ENCODE assay signal across 8 cellular contexts in genomic region chr21:37074546-37074945, GRCh38. TPM values are rescaled to one million over a fixed set of nuclear protein-coding genes. Genes with fewer than 3 reads are reported as not detected.
DNase-seq lines count a peak whose midpoint lies in the region; ATAC-seq and TF ChIP-seq lines count a peak whose summit lies in the region.

No MANE protein-coding gene starts in this region.

- H3K4me1 Mint-ChIP-seq in activated CD4-positive, alpha-beta T cell treated with anti-CD3 and anti-CD28 coated beads, Interleukin-2, amount 10 ng/mL, durations not matched to agents 7 days and 5 days = peaks cover 46% of the 10 kb centered on the region
- peaks cover 44% of the 10 kb centered on the region for H3K4me1 Mint-ChIP-seq in activated CD8-positive, alpha-beta T cell treated with anti-CD3 and anti-CD28 coated beads for 36 hours (ENCODE audit: low read depth)
- peaks cover 30 to 58% of the 10 kb centered on the region in 2 donors for H3K4me1 Mint-ChIP-seq in immature natural killer cell

- intact Hi-C loops in activated CD8-positive, alpha-beta T cell treated with anti-CD3 and anti-CD28 coated beads for 36 hours (cut with micrococcal nuclease) = loop anchor here (10.0 kb wide), 1 partner anchor 90 kb away; no protein-coding TSS in a partner anchor

- peak overlapping the region; percentile 88 for H3K4me3 Mint-ChIP-seq in activated CD4-positive, alpha-beta T cell treated with anti-CD3 and anti-CD28 coated beads, Interleukin-2, amount 10 ng/mL, durations not matched to agents 7 days and 5 days
- H3K4me3 Mint-ChIP-seq in activated CD8-positive, alpha-beta T cell treated with anti-CD3 and anti-CD28 coated beads for 36 hours = peak overlapping the region; percentile 94
- peak overlapping the region; percentile 95 to 100 (median 98) for H3K4me3 Mint-ChIP-seq in immature natural killer cell

- no peak for DNase-seq in activated CD4-positive, alpha-beta T cell treated with anti-CD3 and anti-CD28 coated beads, Interleukin-2, amount 10 ng/mL, durations not matched to agents 7 days and 5 days
- DNase-seq in activated CD4-positive, alpha-beta T cell treated with anti-CD3 and anti-CD28 coated beads, Interleukin-2, amount 50 U/mL, for 4 hours = no peak
- no peak for DNase-seq in activated CD8-positive, alpha-beta T cell treated with anti-CD3 and anti-CD28 coated beads for 36 hours
- DNase-seq in immature natural killer cell (no peak), thoracic aorta (ENCODE audit: low spot score) (no peak), HEK293T (ENCODE audit: extremely low spot score) (no peak), GM20000 (ENCODE audit: low spot score) (no peak)

- no peaks in the 10 kb centered on the region for H3K27me3 ChIP-seq in thoracic aorta (replicated peaks; ENCODE audit: insufficient read depth)

- peaks cover 13% of the 10 kb centered on the region for H3K36me3 Mint-ChIP-seq in activated CD4-positive, alpha-beta T cell treated with anti-CD3 and anti-CD28 coated beads, Interleukin-2, amount 10 ng/mL, durations not matched to agents 7 days and 5 days (ENCODE audit: low read depth)
- H3K36me3 Mint-ChIP-seq in activated CD8-positive, alpha-beta T cell treated with anti-CD3 and anti-CD28 coated beads for 36 hours (ENCODE audit: low read depth) = peaks cover 18% of the 10 kb centered on the region
- no peaks in the 10 kb centered on the region for H3K36me3 Mint-ChIP-seq in immature natural killer cell

- no peaks in the 10 kb centered on the region for H3K36me3 ChIP-seq in thoracic aorta

- H3K27me3 Mint-ChIP-seq in activated CD4-positive, alpha-beta T cell treated with anti-CD3 and anti-CD28 coated beads, Interleukin-2, amount 10 ng/mL, durations not matched to agents 7 days and 5 days = no peaks in the 10 kb centered on the region
- H3K27me3 Mint-ChIP-seq in activated CD8-positive, alpha-beta T cell treated with anti-CD3 and anti-CD28 coated beads for 36 hours = no peaks in the 10 kb centered on the region
- peaks cover 12 to 21% (median 14%) of the 10 kb centered on the region in 3 donors for H3K27me3 Mint-ChIP-seq in immature natural killer cell (ENCODE audit: low read depth in 3 of 3)

- peak overlapping the region; percentile 89 for H3K4me3 ChIP-seq in thoracic aorta

- no peak for ATAC-seq in activated CD8-positive, alpha-beta T cell treated with anti-CD3 and anti-CD28 coated beads for 36 hours
- ATAC-seq in thoracic aorta (ENCODE audit: insufficient number of reproducible peaks, low FRiP score, low read depth) (no peak), HG02610 (IDR thresholded peaks at IDR 0.05; ENCODE audit: unreplicated experiment) (no peak)

- peak overlapping the region; percentile 19 to 96 for H3K27ac ChIP-seq in thoracic aorta

- no peak for TF ChIP-seq CTCF in activated CD8-positive, alpha-beta T cell treated with anti-CD3 and anti-CD28 coated beads for 36 hours (IDR thresholded peaks at IDR 0.05)
- no peak for TF ChIP-seq CTCF in thoracic aorta (IDR thresholded peaks at IDR 0.05)
- TF ChIP-seq CTCF in GM20000 (IDR thresholded peaks at IDR 0.05; ENCODE audit: extremely low read depth, missing control alignments) = no peak

- H3K4me1 ChIP-seq in thoracic aorta (ENCODE audit: control insufficient read depth in 1 of 2, low read depth in 2 of 2) = peaks cover 12 to 30% of the 10 kb centered on the region in 2 donors

- CTCF ChIA-PET in activated CD4-positive, alpha-beta T cell treated with anti-CD3 and anti-CD28 coated beads, Interleukin-2, amount 10 ng/mL, durations not matched to agents 7 days and 5 days (lab: Charles Lee) = interaction anchor here (1.1 kb wide), 1 partner anchor 14 kb away, joined by 4 read pairs; no protein-coding TSS in a partner anchor
- CTCF ChIA-PET in activated CD8-positive, alpha-beta T cell treated with anti-CD3 and anti-CD28 coated beads for 36 hours (lab: Charles Lee) = interaction anchor here (1.3 to 1.4 kb wide), 2 partner anchors 10 to 13 kb away, joined by 4 to 7 read pairs; no protein-coding TSS in a partner anchor
- CTCF ChIA-PET in HEK293T (lab: Yijun Ruan, JAX) = interaction anchor here (0.6 to 1.0 kb wide), 2 partner anchors 95 to 98 kb away, joined by 5 read pairs; no protein-coding TSS in a partner anchor

- H3K9me3 ChIP-seq in thoracic aorta = no peaks in the 10 kb centered on the region

- H3K9me3 Mint-ChIP-seq in activated CD4-positive, alpha-beta T cell treated with anti-CD3 and anti-CD28 coated beads, Interleukin-2, amount 10 ng/mL, durations not matched to agents 7 days and 5 days = peaks cover 3% of the 10 kb centered on the region
- peaks cover 5% of the 10 kb centered on the region for H3K9me3 Mint-ChIP-seq in activated CD8-positive, alpha-beta T cell treated with anti-CD3 and anti-CD28 coated beads for 36 hours
- H3K9me3 Mint-ChIP-seq in immature natural killer cell = no peaks in the 10 kb centered on the region

- H3K27ac Mint-ChIP-seq in activated CD4-positive, alpha-beta T cell treated with anti-CD3 and anti-CD28 coated beads, Interleukin-2, amount 10 ng/mL, durations not matched to agents 7 days and 5 days = peak overlapping the region; percentile 92
- peak overlapping the region; percentile 92 for H3K27ac Mint-ChIP-seq in activated CD8-positive, alpha-beta T cell treated with anti-CD3 and anti-CD28 coated beads for 36 hours
- H3K27ac Mint-ChIP-seq in immature natural killer cell = peak overlapping the region; percentile 96 to 100 (median 99)

- POLR2A ChIA-PET in activated CD4-positive, alpha-beta T cell treated with anti-CD3 and anti-CD28 coated beads, Interleukin-2, amount 10 ng/mL, durations not matched to agents 7 days and 5 days (lab: Charles Lee) = no interaction called here
- POLR2A ChIA-PET in activated CD8-positive, alpha-beta T cell treated with anti-CD3 and anti-CD28 coated beads for 36 hours (lab: Charles Lee) = interaction anchor here (0.6 kb wide), 1 partner anchor 87 kb away, joined by 3 read pairs; no protein-coding TSS in a partner anchor
- POLR2A ChIA-PET in HEK293T (lab: Yijun Ruan, JAX) = no interaction called here

TF ChIP-seq in HEK293T, 16 proteins besides CTCF, POLR2A, EP300 and RAD21:
- no peak for TF ChIP-seq TARDBP (IDR thresholded peaks at IDR 0.05)

RNA-seq across cellular contexts. Expression of gene TTC3, which starts 1.5 kb away (rescaled TPM):
- 10 to 100 TPM; 49.4 to 52.5 TPM for total RNA-seq in activated CD4-positive, alpha-beta T cell treated with anti-CD3 and anti-CD28 coated beads, Interleukin-2, amount 10 ng/mL, durations not matched to agents 7 days and 5 days
- 10 to 100 TPM; 70.2 to 74.0 TPM for total RNA-seq in activated CD8-positive, alpha-beta T cell treated with anti-CD3 and anti-CD28 coated beads for 36 hours
- 10 to 100 TPM; 26.9 to 67.8 (median 31.2) TPM for polyA plus RNA-seq in immature natural killer cell
- 100 to 1,000 TPM in 1 of 2 donors, 10 to 100 TPM in 1; 85.2 to 115 TPM for total RNA-seq in thoracic aorta

RNA-seq across cellular contexts. Expression of gene PIGP, which starts 1.7 kb away (rescaled TPM):
- 10 to 100 TPM; 13.5 to 21.7 TPM for total RNA-seq in activated CD4-positive, alpha-beta T cell treated with anti-CD3 and anti-CD28 coated beads, Interleukin-2, amount 10 ng/mL, durations not matched to agents 7 days and 5 days
- total RNA-seq in activated CD8-positive, alpha-beta T cell treated with anti-CD3 and anti-CD28 coated beads for 36 hours = 10 to 100 TPM; 23.4 to 24.3 TPM
- 10 to 100 TPM; 15.4 to 31.7 (median 26.6) TPM for polyA plus RNA-seq in immature natural killer cell
- total RNA-seq in thoracic aorta = 10 to 100 TPM in 1 of 2 donors, 1 to 10 TPM in 1; 7.6 to 13.4 TPM
